1 cellular context compared by ENCODE assay signal in genomic region chr21:32370971-32371766, GRCh38.
A peak's percentile ranks its signal among the peaks of the same experiment; 100 is the strongest.
TF ChIP-seq lines count a peak whose summit lies in the region.

No MANE protein-coding gene starts in this region.

TF ChIP-seq in HEK293, 187 proteins besides CTCF, POLR2A, EP300 and RAD21 (continued from another document):
- TF ChIP-seq ZNF621 (tag by site-specific recombination; IDR thresholded peaks at IDR 0.05) (no peak), BCL11B (tag by site-specific recombination; IDR thresholded peaks at IDR 0.05; ENCODE audit: low read depth) (no peak), TCF7L2 (IDR thresholded peaks at IDR 0.05; ENCODE audit: borderline replicate concordance, low read depth, low read length) (no peak), GLIS2 (tag by site-specific recombination; IDR thresholded peaks at IDR 0.05) (no peak), ZNF529 (tag by site-specific recombination; IDR thresholded peaks at IDR 0.05; ENCODE audit: insufficient replicate concordance) (no peak), ZNF692 (tag by site-specific recombination; IDR thresholded peaks at IDR 0.05) (peak; percentile 67; the same call in 1 of the 2 replicates), ZNF791 (tag by site-specific recombination; IDR thresholded peaks at IDR 0.05) (no peak), ATF2 (tag by site-specific recombination; IDR thresholded peaks at IDR 0.05; ENCODE audit: low read depth) (peak; percentile 89), ZNF585B (tag by site-specific recombination; IDR thresholded peaks at IDR 0.05) (no peak), AEBP2 (tag by site-specific recombination; IDR thresholded peaks at IDR 0.05; ENCODE audit: borderline replicate concordance) (no peak), ZFP37 (tag by site-specific recombination; IDR thresholded peaks at IDR 0.05) (no peak), ZNF19 (tag by site-specific recombination; IDR thresholded peaks at IDR 0.05; ENCODE audit: low read depth) (no peak), ZBTB26 (tag by site-specific recombination; optimal IDR thresholded peaks at IDR 0.05) (no peak), ZNF596 (tag by site-specific recombination; IDR thresholded peaks at IDR 0.05) (no peak), ZNF510 (tag by site-specific recombination; IDR thresholded peaks at IDR 0.05; ENCODE audit: insufficient replicate concordance) (no peak), ZNF843 (tag by site-specific recombination; IDR thresholded peaks at IDR 0.05) (no peak), ZNF362 (tag by site-specific recombination; IDR thresholded peaks at IDR 0.05) (peak; percentile 88), KLF7 (tag by site-specific recombination; IDR thresholded peaks at IDR 0.05; ENCODE audit: borderline replicate concordance) (no peak), PRDM1 (tag by site-specific recombination; IDR thresholded peaks at IDR 0.05) (no peak), REPIN1 (tag by site-specific recombination; IDR thresholded peaks at IDR 0.05; ENCODE audit: low read depth) (no peak), ZNF558 (tag by site-specific recombination; IDR thresholded peaks at IDR 0.05) (peak; percentile 52; the same call in 1 of the 2 replicates), ZFP3 (tag by site-specific recombination; IDR thresholded peaks at IDR 0.05; ENCODE audit: low read depth) (no peak), ZNF521 (tag by site-specific recombination; IDR thresholded peaks at IDR 0.05) (no peak), ZNF654 (tag by site-specific recombination; IDR thresholded peaks at IDR 0.05; ENCODE audit: low read depth) (no peak), ZNF112 (tag by site-specific recombination; IDR thresholded peaks at IDR 0.05) (no peak), OSR2 (tag by site-specific recombination; IDR thresholded peaks at IDR 0.05) (peak; percentile 40; the same call in 1 of the 2 replicates), ZNF677 (tag by site-specific recombination; IDR thresholded peaks at IDR 0.05) (no peak), ZNF747 (tag by site-specific recombination; IDR thresholded peaks at IDR 0.05) (no peak), ZNF391 (tag by site-specific recombination; IDR thresholded peaks at IDR 0.05; ENCODE audit: borderline replicate concordance, low read depth) (no peak), ZNF335 (tag by site-specific recombination; conservative IDR thresholded peaks at IDR 0.05) (peak; percentile 38; the same call in 1 of the 2 replicates), ZBTB44 (tag by site-specific recombination; IDR thresholded peaks at IDR 0.05) (no peak), ELK4 (IDR thresholded peaks at IDR 0.05; ENCODE audit: borderline replicate concordance, low read depth, low read length) (no peak), ZNF548 (tag by site-specific recombination; IDR thresholded peaks at IDR 0.05) (no peak), ZNF148 (tag by site-specific recombination; IDR thresholded peaks at IDR 0.05; ENCODE audit: borderline replicate concordance) (no peak), KLF8 (tag by site-specific recombination; IDR thresholded peaks at IDR 0.05) (0 out of 2 replicates have a peak, but pooled peaks have one; percentile 30), ZNF624 (tag by site-specific recombination; IDR thresholded peaks at IDR 0.05) (no peak), ZIC2 (tag by site-specific recombination; IDR thresholded peaks at IDR 0.05) (no peak), ZNF426 (tag by site-specific recombination; IDR thresholded peaks at IDR 0.05) (no peak), KLF10 (tag by site-specific recombination; IDR thresholded peaks at IDR 0.05) (peak; percentile 53; the same call in 1 of the 2 replicates), ZNF639 (tag by site-specific recombination; IDR thresholded peaks at IDR 0.05) (0 out of 2 replicates have a peak, but pooled peaks have one; percentile 46), SCRT2 (tag by site-specific recombination; IDR thresholded peaks at IDR 0.05) (peak; percentile 56), ZNF174 (tag by site-specific recombination; IDR thresholded peaks at IDR 0.05) (no peak), SALL2 (tag by site-specific recombination; IDR thresholded peaks at IDR 0.05; ENCODE audit: borderline replicate concordance) (no peak), ZBTB8A (tag by site-specific recombination; IDR thresholded peaks at IDR 0.05) (no peak), SP7 (tag by site-specific recombination; IDR thresholded peaks at IDR 0.05) (peak; percentile 66), ZNF24 (tag by site-specific recombination; IDR thresholded peaks at IDR 0.05) (peak; percentile 94), ZBTB49 (tag by site-specific recombination; IDR thresholded peaks at IDR 0.05; ENCODE audit: low read depth) (no peak)
